In genomic region chr1:173507205-173507846, GRCh38 we compare ENCODE assay signal across 10 cellular contexts. TPM values are rescaled to one million over a fixed set of nuclear protein-coding genes. Genes with fewer than 3 reads are reported as not detected.
A peak's percentile ranks its signal among the peaks of the same experiment; 100 is the strongest.
DNase-seq lines count a peak whose midpoint lies in the region; ATAC-seq and TF ChIP-seq lines count a peak whose summit lies in the region.
"Had no signal": no experiment of that assay in that cellular context is flagged by ENCODE, and none has a peak within 500 bp of the region (broad histone marks: within the 10 kb centered on the region; RNA-seq: fewer than 3 reads in every experiment).

No MANE protein-coding gene starts in this region.

- H3K9me3 Mint-ChIP-seq in neural crest cell: no peaks in the 10 kb centered on the region

- in situ Hi-C loops in Caki2 (cut with HindIII; ENCODE audit: low pct_unique_long_range_greater_than_20kb, low sequenced_read_pairs): no loop called here

- no peaks in the 10 kb centered on the region for H3K27me3 Mint-ChIP-seq in neural crest cell (ENCODE audit: low read depth)

- ATAC-seq in Right ventricle myocardium inferior: no peak
- ATAC-seq in GM19395 (IDR thresholded peaks at IDR 0.05; ENCODE audit: unreplicated experiment): no peak

- H3K36me3 Mint-ChIP-seq in neural crest cell (ENCODE audit: low read depth): no peaks in the 10 kb centered on the region

- no peak overlapping the region for H3K4me3 ChIP-seq in epithelial cell of esophagus (ENCODE audit: low read length)

- peaks cover 28% of the 10 kb centered on the region for H3K4me1 Mint-ChIP-seq in neural crest cell

- peak overlapping the region; percentile 98 for H3K27ac Mint-ChIP-seq in neural crest cell (ENCODE audit: unreplicated experiment)

- DNase-seq in Caki2 (ENCODE audit: low read depth) (peak; percentile 96), M059J (ENCODE audit: low read depth) (peak; percentile 94), epithelial cell of esophagus (ENCODE audit: low read depth) (peak; percentile 87), neural crest cell (ENCODE audit: low read depth, low spot score) (peak; percentile 9), Right ventricle myocardium inferior (ENCODE audit: missing footprints) (no peak), activated gamma-delta T cell (lab: John Stamatoyannopoulos, UW) (no peak), Kasumi-1 (lab: John Stamatoyannopoulos, UW) (no peak)
- DNase-seq: activated T-cell treated with anti-CD3 and anti-CD28 coated beads for 4 hours; stimulated activated CD4-positive, alpha-beta T cell treated with anti-CD3 and anti-CD28 coated beads, Interleukin-4, amount 100 ng/mL, for 24 hours had no signal

- H3K4me3 Mint-ChIP-seq in neural crest cell: no peak overlapping the region

- TF ChIP-seq CTCF in epithelial cell of esophagus (IDR thresholded peaks at IDR 0.05; ENCODE audit: insufficient read depth, low read depth, low read length, missing control alignments) (no peak), neural crest cell (conservative IDR thresholded peaks at IDR 0.05) (no peak)

- intact Hi-C loops in Right ventricle myocardium inferior (cut with DNase I): no loop called here

RNA-seq across cellular contexts. Expression of gene PRDX6, which starts 30.2 kb away (rescaled TPM):
- total RNA-seq in Caki2 (2014; rRNA removed; shearing (Covaris generic); ENCODE audit: low replicate concordance): 251 and 349 TPM in 2 replicates
- 595 and 661 TPM in 2 replicates for total RNA-seq in M059J (2014; rRNA removed; shearing (Covaris generic))
- total RNA-seq in neural crest cell: 230 and 234 TPM in 2 replicates
- total RNA-seq in Right ventricle myocardium inferior: 518 TPM

Comparison
In these comparisons a context has a peak if more than half of its experiments do, and no peak if none do; other contexts are left out.
1. DNase-seq: peak in Caki2 (single experiment), M059J (single experiment), epithelial cell of esophagus (single experiment) and neural crest cell (single experiment); none in Right ventricle myocardium inferior (single experiment), activated gamma-delta T cell (single experiment) and Kasumi-1 (0 of 2).